In genomic region chr21:45227735-45228134, GRCh38 we compare ENCODE assay signal across 16 cellular contexts. TPM values are rescaled to one million over a fixed set of nuclear protein-coding genes. Genes with fewer than 3 reads are reported as not detected.
DNase-seq lines count a peak whose midpoint lies in the region; ATAC-seq, FAIRE-seq and TF ChIP-seq lines count a peak whose summit lies in the region.
"Had no signal": no experiment of that assay in that cellular context is flagged by ENCODE, and none has a peak within 500 bp of the region (broad histone marks: within the 10 kb centered on the region; RNA-seq: fewer than 3 reads in every experiment).

No MANE protein-coding gene starts in this region.

- no peak overlapping the region for H4K91ac ChIP-seq in neuronal stem cell (ENCODE audit: low read depth, low read length, poor library complexity)

- H3F3A ChIP-seq in GM23338 (replicated peaks; ENCODE audit: low read depth): no peaks in the 10 kb centered on the region

- no peaks in the 10 kb centered on the region for H3K79me2 ChIP-seq in GM23338 (replicated peaks; ENCODE audit: insufficient read depth)
- H3K79me2 ChIP-seq in keratinocyte (ENCODE audit: control insufficient read depth, insufficient read depth, low read length): no peaks in the 10 kb centered on the region

- H3K27ac ChIP-seq in GM23338 (ENCODE audit: low read depth): no peak overlapping the region
- H3K27ac ChIP-seq in keratinocyte (ENCODE audit: control insufficient read depth, insufficient read depth, low read length): no peak overlapping the region
- no peak overlapping the region for H3K27ac ChIP-seq in neuronal stem cell (replicated peaks; ENCODE audit: low read length)
- no peak overlapping the region for H3K27ac ChIP-seq in body of pancreas

- H2BK12ac ChIP-seq in neuronal stem cell (ENCODE audit: low read length): no peak overlapping the region

- H4K20me1 ChIP-seq in GM23338 (replicated peaks; ENCODE audit: insufficient read depth): no peaks in the 10 kb centered on the region
- peaks cover 6% of the 10 kb centered on the region for H4K20me1 ChIP-seq in keratinocyte (ENCODE audit: control insufficient read depth, extremely low read depth, insufficient read depth, low read length)

- H3K27me3 Mint-ChIP-seq in GM23338 (ENCODE audit: insufficient read depth, low read depth, poor library complexity): no peaks in the 10 kb centered on the region
- H3K27me3 Mint-ChIP-seq in activated T-helper 17 cell treated with anti-CD3 and anti-CD28 coated beads, Interleukin-2, amount 50 U/mL, for 72 hours: no peaks in the 10 kb centered on the region

- no peak overlapping the region for H3K4me3 ChIP-seq in AG09309 (ENCODE audit: control insufficient read depth, low read depth, low read length)
- no peak overlapping the region for H3K4me3 ChIP-seq in GM23338
- H3K4me3 ChIP-seq in keratinocyte (ENCODE audit: control insufficient read depth in 2 of 3, extremely low read depth in 1 of 3, insufficient read depth in 2 of 3, low read depth in 1 of 3, low read length in 3 of 3): no peak overlapping the region
- no peak overlapping the region for H3K4me3 ChIP-seq in neuronal stem cell (ENCODE audit: low read length in 2 of 2)
- H3K4me3 ChIP-seq in body of pancreas: no peak overlapping the region
- H3K4me3 ChIP-seq: heart left ventricle, sigmoid colon had no signal

- H3K23ac ChIP-seq in neuronal stem cell (ENCODE audit: low read depth, low read length, poor library complexity): no peak overlapping the region

- dilution Hi-C loops in keratinocyte (cut with MboI; ENCODE audit: extremely low pct_ligation_motif_present, low sequenced_read_pairs): no loop called here

- peak; percentile 71 for ATAC-seq in GM23338
- no peak for ATAC-seq in activated T-helper 17 cell treated with anti-CD3 and anti-CD28 coated beads, Interleukin-2, amount 50 U/mL, for 72 hours (replicated peaks)
- no peak for ATAC-seq in GM21723 (IDR thresholded peaks at IDR 0.05; ENCODE audit: unreplicated experiment)
- no peak for ATAC-seq in body of pancreas

- H2BK120ac ChIP-seq in neuronal stem cell (ENCODE audit: low read depth, low read length): no peak overlapping the region

- no peak overlapping the region for H3K27ac Mint-ChIP-seq in GM23338
- H3K27ac Mint-ChIP-seq in activated T-helper 17 cell treated with anti-CD3 and anti-CD28 coated beads, Interleukin-2, amount 50 U/mL, for 72 hours: peak overlapping the region; percentile 27
- H3K27ac Mint-ChIP-seq: CD14-positive monocyte had no signal

- H3K4me2 ChIP-seq in GM23338 (no peak overlapping the region), keratinocyte (ENCODE audit: control insufficient read depth, extremely low read depth, insufficient read depth, low read depth, low read length) (peak overlapping the region; percentile 1), neuronal stem cell (ENCODE audit: insufficient read depth, low read length, poor library complexity, severe bottlenecking) (no peak overlapping the region)

- no peak overlapping the region for H3K9ac ChIP-seq in keratinocyte (ENCODE audit: control insufficient read depth, extremely low read depth, insufficient read depth, low read length)
- no peak overlapping the region for H3K9ac ChIP-seq in neuronal stem cell (ENCODE audit: low read depth, low read length, poor library complexity)

- H3K27me3 ChIP-seq in GM23338 (ENCODE audit: insufficient read depth): no peaks in the 10 kb centered on the region
- peaks cover 11% of the 10 kb centered on the region for H3K27me3 ChIP-seq in keratinocyte (ENCODE audit: control insufficient read depth, extremely low read depth, insufficient read depth, low read length)
- no peaks in the 10 kb centered on the region for H3K27me3 ChIP-seq in neuronal stem cell (ENCODE audit: control insufficient read depth in 3 of 3, insufficient read depth in 3 of 3, low read depth in 1 of 3, low read length in 3 of 3)
- no peaks in the 10 kb centered on the region for H3K27me3 ChIP-seq in body of pancreas
- H3K27me3 ChIP-seq: sigmoid colon had no signal

- no peak overlapping the region for H3K4me3 Mint-ChIP-seq in GM23338
- peak overlapping the region; percentile 33 for H3K4me3 Mint-ChIP-seq in activated T-helper 17 cell treated with anti-CD3 and anti-CD28 coated beads, Interleukin-2, amount 50 U/mL, for 72 hours
- H3K4me3 Mint-ChIP-seq: CD14-positive monocyte had no signal

- no peaks in the 10 kb centered on the region for H3K36me3 Mint-ChIP-seq in GM23338 (ENCODE audit: low read depth)
- H3K36me3 Mint-ChIP-seq in activated T-helper 17 cell treated with anti-CD3 and anti-CD28 coated beads, Interleukin-2, amount 50 U/mL, for 72 hours (ENCODE audit: low read depth): no peaks in the 10 kb centered on the region

- TF ChIP-seq POLR2A in body of pancreas (IDR thresholded peaks at IDR 0.05): no peak

- H3K9me3 Mint-ChIP-seq in GM23338: no peaks in the 10 kb centered on the region
- H3K9me3 Mint-ChIP-seq in activated T-helper 17 cell treated with anti-CD3 and anti-CD28 coated beads, Interleukin-2, amount 50 U/mL, for 72 hours: no peaks in the 10 kb centered on the region
- H3K9me3 Mint-ChIP-seq: CD14-positive monocyte; naive thymus-derived CD8-positive, alpha-beta T cell had no signal

- no CpG with 5 or more reads among the region's 10 CpGs for WGBS in neuronal stem cell (ENCODE audit: extremely low coverage in 2 of 2, insufficient read length in 2 of 2, insufficient replicate concordance in 1 of 2), 2 donors
- WGBS in body of pancreas, 2 donors: 59 to 64% methylated on average over 10 of the region's 10 CpGs

- intact Hi-C loops in body of pancreas (cut with DNase I): no loop called here

- no peaks in the 10 kb centered on the region for H3K4me1 ChIP-seq in GM23338 (ENCODE audit: insufficient read depth)
- H3K4me1 ChIP-seq in keratinocyte (ENCODE audit: control insufficient read depth, extremely low read depth, insufficient read depth, low read length): peaks cover 28% of the 10 kb centered on the region
- peaks cover 0 to 2% of the 10 kb centered on the region in 2 donors for H3K4me1 ChIP-seq in neuronal stem cell (ENCODE audit: control insufficient read depth in 2 of 2, insufficient read depth in 1 of 2, low read depth in 1 of 2, low read length in 2 of 2)
- H3K4me1 ChIP-seq in body of pancreas: no peaks in the 10 kb centered on the region

- no peak overlapping the region for H3K14ac ChIP-seq in neuronal stem cell (ENCODE audit: low read length)

- H3K36me3 ChIP-seq in GM23338 (ENCODE audit: insufficient read depth) (no peaks in the 10 kb centered on the region), keratinocyte (ENCODE audit: control insufficient read depth in 2 of 2, extremely low read depth in 1 of 2, insufficient read depth in 2 of 2, low read length in 2 of 2) (peaks cover 0 to 9% of the 10 kb centered on the region in 2 experiments), neuronal stem cell (replicated peaks in 1 of 2; ENCODE audit: control insufficient read depth in 2 of 2, insufficient read depth in 2 of 2, low read length in 2 of 2) (no peaks in the 10 kb centered on the region), body of pancreas (replicated peaks in 1 of 2; ENCODE audit: insufficient read depth in 1 of 2, low read depth in 2 of 2) (no peaks in the 10 kb centered on the region)

- no peak overlapping the region for H3K4ac ChIP-seq in neuronal stem cell (ENCODE audit: low read length)

- no peaks in the 10 kb centered on the region for H3K9me3 ChIP-seq in keratinocyte (ENCODE audit: control insufficient read depth, low read depth, low read length)
- no peaks in the 10 kb centered on the region for H3K9me3 ChIP-seq in neuronal stem cell (replicated peaks in 1 of 2; ENCODE audit: control insufficient read depth in 2 of 2, insufficient read depth in 1 of 2, low read depth in 1 of 2, low read length in 2 of 2)
- no peaks in the 10 kb centered on the region for H3K9me3 ChIP-seq in body of pancreas
- H3K9me3 ChIP-seq: heart left ventricle, sigmoid colon had no signal

- H3K9me1 ChIP-seq in keratinocyte (ENCODE audit: control insufficient read depth, extremely low read depth, insufficient read depth, low read length): peaks cover 2% of the 10 kb centered on the region

- no peak overlapping the region for H3K18ac ChIP-seq in neuronal stem cell (ENCODE audit: low read length)

- H3K79me1 ChIP-seq in neuronal stem cell (ENCODE audit: low read depth, low read length): no peaks in the 10 kb centered on the region

- peak; percentile 7 for TF ChIP-seq CTCF in AG09309 (IDR thresholded peaks at IDR 0.05; ENCODE audit: control insufficient read depth, insufficient read depth, low read depth, low read length, missing control alignments)
- no peak for TF ChIP-seq CTCF in GM23338 (conservative IDR thresholded peaks at IDR 0.05; ENCODE audit: low read depth in 2 of 2)
- no peak for TF ChIP-seq CTCF in keratinocyte (optimal IDR thresholded peaks at IDR 0.05 in 1 of 3, IDR thresholded peaks at IDR 0.05 in 1 of 3, conservative IDR thresholded peaks at IDR 0.05 in 1 of 3; ENCODE audit: extremely low read depth in 1 of 3, insufficient read depth in 2 of 3, low read length in 3 of 3)
- no peak for TF ChIP-seq CTCF in body of pancreas (IDR thresholded peaks at IDR 0.05)

- H2AK5ac ChIP-seq in neuronal stem cell (ENCODE audit: low read depth, low read length): no peak overlapping the region

- DNase-seq in AG09309 (ENCODE audit: low read depth) (no peak), GM23338 (ENCODE audit: low spot score) (peak; percentile 19), keratinocyte (ENCODE audit: low read depth, low spot score) (no peak), neuronal stem cell (ENCODE audit: low spot score) (no peak), body of pancreas (no peak)
- DNase-seq in activated effector memory CD4-positive, alpha-beta T cell treated with Interleukin-2 at 50 U/mL for 16 hours: no peak
- DNase-seq: activated gamma-delta T cell, heart left ventricle, left cardiac atrium, NCI-H1048 had no signal

- no peaks in the 10 kb centered on the region; the same call in 2 of the 3 replicates for H3K4me1 Mint-ChIP-seq in GM23338
- peaks cover 26% of the 10 kb centered on the region for H3K4me1 Mint-ChIP-seq in activated T-helper 17 cell treated with anti-CD3 and anti-CD28 coated beads, Interleukin-2, amount 50 U/mL, for 72 hours

- FAIRE-seq in keratinocyte (lab: Jason Lieb, UNC): no peak
- FAIRE-seq: GM19239 had no signal

- no peak overlapping the region for H2BK5ac ChIP-seq in neuronal stem cell (ENCODE audit: low read length)

- no peaks in the 10 kb centered on the region for H3K9me2 ChIP-seq in GM23338 (ENCODE audit: insufficient read depth)

- no peak overlapping the region for H2BK15ac ChIP-seq in neuronal stem cell (ENCODE audit: low read length)

- H2AFZ ChIP-seq in GM23338 (no peak overlapping the region), keratinocyte (ENCODE audit: control insufficient read depth, low read length) (no peak overlapping the region), neuronal stem cell (ENCODE audit: low read length) (no peak overlapping the region)

- no peak overlapping the region for H4K8ac ChIP-seq in neuronal stem cell (ENCODE audit: low read depth, low read length)

RNA-seq across cellular contexts. Expression of gene POFUT2, which starts 60.0 kb away (rescaled TPM):
- total RNA-seq in GM23338 (2014; rRNA removed; shearing (Covaris generic)): 34.5 and 36.2 TPM in 2 replicates
- polyA plus RNA-seq in GM23338 (2016; fragmentation: Nextera tagmentation; extraction: Ambion mirVana) (10.9 and 12.1 TPM in 2 replicates), keratinocyte (8.8 to 18.7 TPM (median 9.6 TPM) in 3 replicates)
- total RNA-seq in activated T-helper 17 cell treated with anti-CD3 and anti-CD28 coated beads, Interleukin-2, amount 50 U/mL, for 72 hours: 10 to 100 TPM; 12.0 to 22.8 TPM
- polyA plus RNA-seq in keratinocyte (2011; ENCODE audit: low read depth): 18.2 TPM
- 5.5 and 7.4 TPM in 2 replicates for polyA plus RNA-seq in keratinocyte (2011; cell fraction: cytosol; rRNA removed)
- 43.9 and 45.4 TPM in 2 replicates for polyA plus RNA-seq in keratinocyte (2011; cell fraction: nucleus; rRNA removed)
- 10.7 and 16.1 TPM in 2 replicates for polyA plus RNA-seq in keratinocyte (2012; ENCODE audit: low replicate concordance)
- 6.3 to 13.2 TPM (median 6.7 TPM) in 3 replicates for polyA minus RNA-seq in keratinocyte
- polyA minus RNA-seq in keratinocyte (2011; cell fraction: cytosol; rRNA and poly(A)+ RNA removed): 4.4 TPM
- 12.2 and 14.1 TPM in 2 replicates for polyA minus RNA-seq in keratinocyte (2011; cell fraction: nucleus; rRNA and poly(A)+ RNA removed)
- polyA plus RNA-seq in neuronal stem cell (2013, experiment 1 of 2): 33.3 TPM
- 32.4 TPM for polyA plus RNA-seq in neuronal stem cell (2013, experiment 2 of 2)
- 10 to 100 TPM; 16.3 to 46.1 TPM for total RNA-seq in body of pancreas
